Comparison of ENCODE assay signal across 9 cellular contexts in the genomic region with DNA sequence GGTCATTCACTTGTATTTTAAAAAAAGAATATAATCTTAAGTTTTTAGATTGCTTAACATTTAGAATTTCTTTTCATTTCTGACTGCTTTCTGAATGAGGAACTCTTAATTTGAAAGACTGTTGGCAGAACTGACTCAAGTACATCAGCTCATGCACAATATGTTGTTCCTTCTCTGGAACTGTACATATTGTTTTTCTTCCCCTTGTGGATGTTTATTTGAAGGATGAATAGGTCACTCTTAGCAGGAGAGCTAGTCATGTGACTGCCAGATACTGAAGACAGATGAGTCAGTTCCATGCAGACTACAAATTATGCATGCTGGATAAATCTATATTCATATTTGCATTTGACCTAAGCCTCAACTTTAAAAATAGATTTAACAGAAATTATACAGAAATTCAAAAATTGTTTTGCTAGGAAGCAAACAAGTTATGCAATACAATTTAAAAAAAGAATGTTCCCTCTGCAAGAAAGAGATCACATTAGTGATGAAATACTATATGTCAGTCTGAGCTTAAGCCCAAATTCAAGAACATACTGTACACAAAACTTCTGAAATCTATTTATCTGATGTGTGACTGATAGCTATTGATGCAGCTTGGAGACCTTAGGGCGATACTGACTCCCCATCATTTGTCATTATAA.
DNase-seq lines count a peak whose midpoint lies in the region.
"Had no signal": no experiment of that assay in that cellular context is flagged by ENCODE, and none has a peak within 500 bp of the region (broad histone marks: within the 10 kb centered on the region; RNA-seq: fewer than 3 reads in every experiment).

No MANE protein-coding gene starts in this region.

- peak; percentile 40 for DNase-seq in AG20443 (ENCODE audit: low spot score)
- peak; percentile 6 for DNase-seq in NCI-H2107 (lab: John Stamatoyannopoulos, UW)
- DNase-seq in dedifferentiated amniotic fluid mesenchymal stem cell (ENCODE audit: extremely low spot score): peak; percentile 90
- DNase-seq in middle frontal gyrus (ENCODE audit: extremely low spot score, low spot score): peak; percentile 14
- no peak for DNase-seq in 8988T
- no peak for DNase-seq in NCI-H187 (lab: John Stamatoyannopoulos, UW)
- no peak for DNase-seq in OCI-M2 (lab: John Stamatoyannopoulos, UW; ENCODE audit: unreplicated experiment)
- no peak for DNase-seq in HAP-1 (ENCODE audit: low spot score in 2 of 2)
- DNase-seq: activated naive CD4-positive, alpha-beta T cell treated with Interleukin-2 at 50 U/mL for 16 hours had no signal

- H3K4me1 ChIP-seq in HAP-1: no peaks in the 10 kb centered on the region

- in situ Hi-C loops in HAP-1 (cut with MboI; ENCODE audit: low sequenced_read_pairs): no loop called here

- H3K9me3 ChIP-seq in HAP-1: no peaks in the 10 kb centered on the region

- no peaks in the 10 kb centered on the region for H3K36me3 ChIP-seq in HAP-1 (replicated peaks)

- H3K4me3 ChIP-seq in HAP-1: no peak overlapping the region

- no peaks in the 10 kb centered on the region for H3K27me3 ChIP-seq in HAP-1 (ENCODE audit: low read depth)

Comparison
In these comparisons a context has a peak if more than half of its experiments do, and no peak if none do; other contexts are left out.
1. DNase-seq: peak in AG20443 (single experiment), NCI-H2107 (single experiment), dedifferentiated amniotic fluid mesenchymal stem cell (single experiment) and middle frontal gyrus (single experiment); none in 8988T (single experiment), NCI-H187 (0 of 2), OCI-M2 (single experiment) and HAP-1 (0 of 2).